15 cellular contexts compared by ENCODE assay signal in the genomic region with DNA sequence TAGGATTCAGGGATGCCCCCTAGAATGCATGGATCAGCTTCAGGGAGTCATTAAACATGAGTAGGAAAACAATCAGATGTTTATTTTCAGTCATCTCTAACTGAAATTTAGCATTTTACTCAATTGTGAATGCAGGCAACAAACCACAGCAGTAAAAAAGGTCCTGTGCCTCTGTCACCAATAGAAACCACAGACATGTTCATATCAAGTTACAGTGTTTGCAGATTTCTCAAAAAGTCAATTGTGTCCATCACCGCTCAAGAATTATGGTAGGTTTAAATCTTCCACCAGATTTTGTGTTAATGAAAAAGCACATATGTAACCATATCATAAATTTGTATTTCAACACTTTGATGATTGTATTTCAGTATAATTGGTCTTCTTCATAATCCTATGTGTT.
"Had no signal": no experiment of that assay in that cellular context is flagged by ENCODE, and none has a peak within 500 bp of the region (broad histone marks: within the 10 kb centered on the region; RNA-seq: fewer than 3 reads in every experiment).

No MANE protein-coding gene starts in this region.

- H3K27me3 ChIP-seq: left lung, sigmoid colon, spleen had no signal

- ATAC-seq: left lung had no signal

- DNase-seq: activated CD4-positive, alpha-beta T cell treated with anti-CD3 and anti-CD28 coated beads, Interleukin-2, amount 50 U/mL, for 4 hours; activated gamma-delta T cell; cerebellar nuclear complex; cortex of kidney; erythroblast; foreskin melanocyte; glutamatergic neuron; hippocampal formation; left lung; sigmoid colon; spleen; stimulated activated CD4-positive, alpha-beta T cell treated with anti-CD3 and anti-CD28 coated beads, Interleukin-4, amount 100 ng/mL, for 4 hours; stimulated activated naive B cell treated with anti-CD40 and anti-IgM and Interleukin-4, amounts not matched to agents 10 μg/mL and 1 μg/mL and 100 μg/mL, for 72 hours had no signal

- H3K9me3 ChIP-seq: left lung, sigmoid colon, spleen, thoracic aorta had no signal

- H3K4me3 ChIP-seq: left lung, sigmoid colon, spleen, thoracic aorta had no signal

- H3K27ac ChIP-seq: left lung, parathyroid adenoma, sigmoid colon, spleen, thoracic aorta had no signal

- H3K36me3 ChIP-seq: left lung, sigmoid colon, spleen, thoracic aorta had no signal

- H3K4me1 ChIP-seq: parathyroid adenoma, sigmoid colon, spleen had no signal
